In genomic region chr15:68816795-68817303, GRCh38 we compare ENCODE assay signal across 8 cellular contexts. TPM values are rescaled to one million over a fixed set of nuclear protein-coding genes. Genes with fewer than 3 reads are reported as not detected.
DNase-seq lines count a peak whose midpoint lies in the region; ATAC-seq, FAIRE-seq and TF ChIP-seq lines count a peak whose summit lies in the region.

No MANE protein-coding gene starts in this region.

- peak overlapping the region; percentile 99 for H3K4me3 Mint-ChIP-seq in T-helper 17 cell

- H4K20me1 ChIP-seq in SK-N-SH (ENCODE audit: insufficient read depth) (peaks cover 23% of the 10 kb centered on the region; the same call in 1 of the 2 replicates), osteoblast (ENCODE audit: insufficient read depth, low read length) (peaks cover 22% of the 10 kb centered on the region)

- no peak for TF ChIP-seq CTCF in SK-N-SH (IDR thresholded peaks at IDR 0.05)
- no peak for TF ChIP-seq CTCF in fibroblast of mammary gland (conservative IDR thresholded peaks at IDR 0.05; ENCODE audit: control insufficient read depth, insufficient read depth, low read depth, low read length)
- no peak for TF ChIP-seq CTCF in osteoblast (IDR thresholded peaks at IDR 0.05; ENCODE audit: extremely low read depth, low read depth, low read length)

- no peaks in the 10 kb centered on the region for H3K27me3 ChIP-seq in SK-N-SH (ENCODE audit: insufficient read depth)
- no peaks in the 10 kb centered on the region for H3K27me3 ChIP-seq in osteoblast (ENCODE audit: insufficient read depth, low read length)

- H3K79me2 ChIP-seq in SK-N-SH (ENCODE audit: insufficient read depth) (peaks cover 94% of the 10 kb centered on the region), osteoblast (ENCODE audit: insufficient read depth, low read length) (peaks cover 89% of the 10 kb centered on the region)

- H3K36me3 ChIP-seq in SK-N-SH (replicated peaks in 1 of 2; ENCODE audit: control insufficient read depth in 1 of 2, insufficient read depth in 2 of 2, low read length in 1 of 2), result peaks cover 0 to 4% of the 10 kb centered on the region in 2 experiments
- H3K36me3 ChIP-seq in osteoblast (ENCODE audit: insufficient read depth, low read length), result no peaks in the 10 kb centered on the region

- POLR2A ChIA-PET in SK-N-SH (lab: Yijun Ruan, JAX), result interaction anchor here (0.6 to 1.5 kb wide), 2 partner anchors 36 to 59 kb away, joined by 3 to 7 read pairs; no protein-coding TSS in a partner anchor

- H2AFZ ChIP-seq in SK-N-SH (ENCODE audit: low read depth), result peak overlapping the region; percentile 63
- peak overlapping the region; percentile 91 for H2AFZ ChIP-seq in osteoblast (ENCODE audit: low read length)

- CTCF ChIA-PET in SK-N-SH (lab: Yijun Ruan, JAX), result interaction anchor here (0.9 to 2.0 kb wide), 8 partner anchors 9 to 510 kb away, joined by 3 to 12 read pairs (median 4); no protein-coding TSS in a partner anchor

- peaks cover 3% of the 10 kb centered on the region for H3F3A ChIP-seq in SK-N-SH (replicated peaks; ENCODE audit: insufficient read depth)

- peak overlapping the region; percentile 89 to 92 for H3K4me3 ChIP-seq in SK-N-SH (ENCODE audit: low read depth in 2 of 2, low read length in 1 of 2)
- H3K4me3 ChIP-seq in fibroblast of mammary gland (ENCODE audit: control insufficient read depth, low read depth, low read length), result peak overlapping the region; percentile 89
- peak overlapping the region; percentile 93 for H3K4me3 ChIP-seq in osteoblast (ENCODE audit: insufficient read depth, low read length)

- TF ChIP-seq EP300 in SK-N-SH (IDR thresholded peaks at IDR 0.05; ENCODE audit: borderline replicate concordance in 1 of 2, low read depth in 1 of 2, low read length in 1 of 2), result no peak

- DNase-seq in SK-N-SH, result no peak
- no peak for DNase-seq in T-helper 17 cell
- DNase-seq in fibroblast of mammary gland (ENCODE audit: low read depth), result peak; percentile 62
- DNase-seq in osteoblast (ENCODE audit: insufficient read length, low spot score, missing footprints), result peak; percentile 65
- no peak for DNase-seq in SKM-1 (lab: John Stamatoyannopoulos, UW; ENCODE audit: unreplicated experiment)
- no peak for DNase-seq in NCI-H1048 (lab: John Stamatoyannopoulos, UW)
- DNase-seq in H54 (ENCODE audit: insufficient read length, low spot score), result no peak

- peaks cover 8% of the 10 kb centered on the region for H3K36me3 Mint-ChIP-seq in T-helper 17 cell (ENCODE audit: low read depth)

- WGBS in SK-N-SH (ENCODE audit: low lambda C conversion rate), result 13% methylated on average over 13 of the region's 13 CpGs

- FAIRE-seq in H54 (lab: Jason Lieb, UNC), result no peak

- H3K4me2 ChIP-seq in SK-N-SH (peak overlapping the region; percentile 92), osteoblast (ENCODE audit: insufficient read depth, low read length) (peak overlapping the region; percentile 100)

- peak overlapping the region; percentile 98 for H3K27ac Mint-ChIP-seq in T-helper 17 cell

- H3K27ac ChIP-seq in SK-N-SH (ENCODE audit: low read depth in 2 of 2, low read length in 1 of 2) (peak overlapping the region; percentile 87 to 98), osteoblast (ENCODE audit: low read depth, low read length) (peak overlapping the region; percentile 71)

- TF ChIP-seq RAD21 in SK-N-SH (IDR thresholded peaks at IDR 0.05; ENCODE audit: low read length), result no peak

- ATAC-seq in SK-N-SH treated with all-trans-retinoic acid at 6 μM for 48 hours (no peak), T-helper 17 cell (no peak)

- H3K9me3 ChIP-seq in SK-N-SH (no peaks in the 10 kb centered on the region), T-helper 17 cell (ENCODE audit: control insufficient read depth, low read length, poor library complexity, severe bottlenecking) (no peaks in the 10 kb centered on the region), osteoblast (ENCODE audit: low read depth, low read length) (no peaks in the 10 kb centered on the region)

- no peaks in the 10 kb centered on the region for H3K9me2 ChIP-seq in SK-N-SH

- no peak for TF ChIP-seq POLR2A in H54 (IDR thresholded peaks at IDR 0.05; ENCODE audit: low read depth, low read length)

- H3K4me1 ChIP-seq in SK-N-SH (ENCODE audit: control insufficient read depth in 1 of 2, insufficient read depth in 2 of 2, low read depth in 1 of 2, low read length in 1 of 2) (peaks cover 10 to 37% of the 10 kb centered on the region in 2 experiments; a peak in 3 of 4 replicates), osteoblast (ENCODE audit: insufficient read depth, low read length) (peaks cover 29% of the 10 kb centered on the region)

- H3K27me3 Mint-ChIP-seq in T-helper 17 cell, result no peaks in the 10 kb centered on the region

- peak overlapping the region; percentile 96 for H3K9ac ChIP-seq in SK-N-SH

- H3K4me1 Mint-ChIP-seq in T-helper 17 cell, result peaks cover 38% of the 10 kb centered on the region

TF ChIP-seq in SK-N-SH, 30 proteins besides CTCF, POLR2A, EP300 and RAD21:
- TF ChIP-seq MXI1 (IDR thresholded peaks at IDR 0.05; ENCODE audit: low read depth, low read length) (peak; percentile 16), TCF12 (IDR thresholded peaks at IDR 0.05) (peak; percentile 16; the same call in 1 of the 2 replicates), GATA2 (CRISPR knock-in tag; IDR thresholded peaks at IDR 0.05) (no peak)

TF ChIP-seq in SK-N-SH treated with all-trans-retinoic acid at 6 μM for 48 hours, 23 proteins besides CTCF, POLR2A, EP300 and RAD21:
- TF ChIP-seq ISL1 (CRISPR knock-in tag; IDR thresholded peaks at IDR 0.05), result no peak
- no peak for TF ChIP-seq RARB (CRISPR knock-in tag; IDR thresholded peaks at IDR 0.05)
- TF ChIP-seq CREB5 (CRISPR knock-in tag; IDR thresholded peaks at IDR 0.05; ENCODE audit: low read depth), result no peak

RNA-seq across cellular contexts. Expression of gene ANP32A, which starts 3.8 kb away (rescaled TPM):
- 58.4 and 61.7 TPM in 2 replicates for polyA plus RNA-seq in SK-N-SH (2012; rRNA removed)
- polyA plus RNA-seq in SK-N-SH (2012; cell fraction: cytosol; rRNA removed), result 78.1 and 80.4 TPM in 2 replicates
- polyA plus RNA-seq in SK-N-SH (2012; cell fraction: nucleus; rRNA removed), result 24.1 and 31.7 TPM in 2 replicates
- total RNA-seq in T-helper 17 cell (10 to 100 TPM; 78.7 to 83.3 TPM), osteoblast (27.4 and 29.7 TPM in 2 replicates)

Comparison
In these comparisons a context has a peak if more than half of its experiments do, and no peak if none do; other contexts are left out.
1. DNase-seq: peak in fibroblast of mammary gland (single experiment) and osteoblast (single experiment); none in SK-N-SH (single experiment), T-helper 17 cell (0 of 3), SKM-1 (single experiment), NCI-H1048 (single experiment) and H54 (single experiment).
2. Peak in every context shown above with its lines, with median percentiles within 50 percentile points of each other: H3K4me3 ChIP-seq.